ENCODE assay signal across 9 cellular contexts in genomic region chr6:158322724-158323560, GRCh38. TPM values are rescaled to one million over a fixed set of nuclear protein-coding genes. Genes with fewer than 3 reads are reported as not detected.
DNase-seq lines count a peak whose midpoint lies in the region; ATAC-seq, FAIRE-seq and TF ChIP-seq lines count a peak whose summit lies in the region.
"Had no signal": no experiment of that assay in that cellular context is flagged by ENCODE, and none has a peak within 500 bp of the region (broad histone marks: within the 10 kb centered on the region; RNA-seq: fewer than 3 reads in every experiment).

No MANE protein-coding gene starts in this region.

- peaks cover 39% of the 10 kb centered on the region for H3K4me1 Mint-ChIP-seq in GM23338

- H4K20me1 ChIP-seq in GM23338 (replicated peaks; ENCODE audit: insufficient read depth): peaks cover 7% of the 10 kb centered on the region

- H3K36me3 ChIP-seq in GM23338 (ENCODE audit: insufficient read depth): no peaks in the 10 kb centered on the region
- no peaks in the 10 kb centered on the region for H3K36me3 ChIP-seq in esophagus squamous epithelium
- no peaks in the 10 kb centered on the region for H3K36me3 ChIP-seq in BE2C

- no peak for DNase-seq in GM18507 (ENCODE audit: extremely low spot score, insufficient read length, low read depth)
- DNase-seq in GM23338 (ENCODE audit: low spot score): no peak
- peak; percentile 29 for DNase-seq in LHCN-M2 (ENCODE audit: low read depth)
- DNase-seq in esophagus squamous epithelium (lab: John Stamatoyannopoulos, UW): no peak
- DNase-seq in middle frontal gyrus (ENCODE audit: extremely low spot score, low spot score): no peak
- DNase-seq in central memory CD4-positive, alpha-beta T cell: no peak
- DNase-seq in dedifferentiated amniotic fluid mesenchymal stem cell (ENCODE audit: extremely low spot score): no peak
- DNase-seq in BE2C: no peak

- no peak for TF ChIP-seq POLR2A in esophagus squamous epithelium (IDR thresholded peaks at IDR 0.05)

- TF ChIP-seq CTCF in GM23338 (conservative IDR thresholded peaks at IDR 0.05; ENCODE audit: low read depth in 2 of 2): no peak
- TF ChIP-seq CTCF in esophagus squamous epithelium (IDR thresholded peaks at IDR 0.05): no peak
- no peak for TF ChIP-seq CTCF in BE2C (IDR thresholded peaks at IDR 0.05; ENCODE audit: low read depth, low read length)

- no peaks in the 10 kb centered on the region for H3F3A ChIP-seq in GM23338 (replicated peaks; ENCODE audit: low read depth)

- H3K9me3 ChIP-seq in esophagus squamous epithelium (no peaks in the 10 kb centered on the region), BE2C (no peaks in the 10 kb centered on the region)

- peaks cover 17% of the 10 kb centered on the region for H3K4me1 ChIP-seq in GM23338 (ENCODE audit: insufficient read depth)
- peaks cover 5 to 34% (median 19%) of the 10 kb centered on the region in 3 donors for H3K4me1 ChIP-seq in esophagus squamous epithelium
- H3K4me1 ChIP-seq in BE2C: peaks cover 17% of the 10 kb centered on the region

- H3K9me2 ChIP-seq in GM23338 (ENCODE audit: insufficient read depth): no peaks in the 10 kb centered on the region

- WGBS in esophagus squamous epithelium, 2 donors: 58 to 60% methylated on average over 11 of the region's 11 CpGs

- no peaks in the 10 kb centered on the region for H3K27me3 Mint-ChIP-seq in GM23338 (ENCODE audit: insufficient read depth, low read depth, poor library complexity)

- no peak overlapping the region for H2AFZ ChIP-seq in GM23338

- H3K4me3 Mint-ChIP-seq in GM23338: no peak overlapping the region
- H3K4me3 Mint-ChIP-seq: neural crest cell had no signal

- H3K36me3 Mint-ChIP-seq in GM23338 (ENCODE audit: low read depth): peaks cover 6% of the 10 kb centered on the region; the same call in 1 of the 3 replicates

- no peaks in the 10 kb centered on the region; the same call in 2 of the 3 replicates for H3K9me3 Mint-ChIP-seq in GM23338

- H3K79me2 ChIP-seq in GM23338 (replicated peaks; ENCODE audit: insufficient read depth): peaks cover 70% of the 10 kb centered on the region

- no peak overlapping the region for H3K27ac Mint-ChIP-seq in GM23338

- peak overlapping the region; percentile 58 for H3K4me2 ChIP-seq in GM23338

- intact Hi-C loops in esophagus squamous epithelium (cut with DNase I): no loop called here

- no peak overlapping the region for H3K4me3 ChIP-seq in GM23338
- no peak overlapping the region for H3K4me3 ChIP-seq in esophagus squamous epithelium
- no peak overlapping the region for H3K4me3 ChIP-seq in BE2C (ENCODE audit: low read depth, low read length)

- peak; percentile 81 for FAIRE-seq in GM18507 (lab: Jason Lieb, UNC)

- ATAC-seq in GM23338: peak; percentile 35; the same call in 2 of the 3 replicates

- H3K27ac ChIP-seq in GM23338 (ENCODE audit: low read depth) (no peak overlapping the region), esophagus squamous epithelium (peak overlapping the region in 3 of 4 donors; percentile 17 to 44 (median 34))

- H3K27me3 ChIP-seq in GM23338 (ENCODE audit: insufficient read depth) (no peaks in the 10 kb centered on the region), esophagus squamous epithelium (no peaks in the 10 kb centered on the region), BE2C (no peaks in the 10 kb centered on the region)

TF ChIP-seq in GM23338, 12 proteins besides CTCF, POLR2A, EP300 and RAD21:
- TF ChIP-seq NANOG (IDR thresholded peaks at IDR 0.05; ENCODE audit: borderline replicate concordance): no peak

RNA-seq across cellular contexts. Expression of gene TULP4, which starts 10.7 kb away (rescaled TPM):
- 46.6 and 50.2 TPM in 2 replicates for total RNA-seq in GM23338 (2014; rRNA removed; shearing (Covaris generic))
- polyA plus RNA-seq in GM23338 (2016; fragmentation: Nextera tagmentation; extraction: Ambion mirVana): 29.6 and 31.2 TPM in 2 replicates
- total RNA-seq in LHCN-M2 (2014; rRNA removed) (79.6 and 95.8 TPM in 2 replicates), esophagus squamous epithelium (100 to 1,000 TPM in 1 of 4 donors, 10 to 100 TPM in 3; 50.9 to 104 (median 59.2) TPM)
- 11.4 TPM for polyA plus RNA-seq in LHCN-M2 (2012)
- 12.3 TPM for polyA plus RNA-seq in BE2C (2012; ENCODE audit: insufficient read depth, insufficient read length, low read depth)
